1 cellular context compared by ENCODE assay signal in the genomic region with DNA sequence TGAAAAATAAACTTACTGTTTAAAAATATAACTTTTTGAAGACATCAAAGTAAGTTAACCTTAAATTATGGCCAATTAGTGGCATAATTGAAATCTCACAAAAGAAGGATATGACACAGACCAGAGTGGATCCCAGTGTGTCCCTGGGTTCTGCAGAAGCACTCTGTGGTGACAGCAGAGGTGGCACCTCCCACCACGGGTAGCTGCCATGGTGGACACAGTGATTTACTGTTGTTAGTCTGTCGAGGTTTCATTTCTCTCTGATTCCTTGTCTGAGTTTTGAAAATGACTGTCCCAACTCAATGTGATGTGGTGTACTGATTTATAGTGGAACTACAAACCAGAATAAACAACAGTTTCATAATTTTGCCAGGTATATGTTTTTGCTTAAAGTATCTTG.
TF ChIP-seq lines count a peak whose summit lies in the region.

No MANE protein-coding gene starts in this region.

TF ChIP-seq in GM12878, 131 proteins besides CTCF, POLR2A, EP300 and RAD21 (continued from another document):
- TF ChIP-seq, protein P1, sequence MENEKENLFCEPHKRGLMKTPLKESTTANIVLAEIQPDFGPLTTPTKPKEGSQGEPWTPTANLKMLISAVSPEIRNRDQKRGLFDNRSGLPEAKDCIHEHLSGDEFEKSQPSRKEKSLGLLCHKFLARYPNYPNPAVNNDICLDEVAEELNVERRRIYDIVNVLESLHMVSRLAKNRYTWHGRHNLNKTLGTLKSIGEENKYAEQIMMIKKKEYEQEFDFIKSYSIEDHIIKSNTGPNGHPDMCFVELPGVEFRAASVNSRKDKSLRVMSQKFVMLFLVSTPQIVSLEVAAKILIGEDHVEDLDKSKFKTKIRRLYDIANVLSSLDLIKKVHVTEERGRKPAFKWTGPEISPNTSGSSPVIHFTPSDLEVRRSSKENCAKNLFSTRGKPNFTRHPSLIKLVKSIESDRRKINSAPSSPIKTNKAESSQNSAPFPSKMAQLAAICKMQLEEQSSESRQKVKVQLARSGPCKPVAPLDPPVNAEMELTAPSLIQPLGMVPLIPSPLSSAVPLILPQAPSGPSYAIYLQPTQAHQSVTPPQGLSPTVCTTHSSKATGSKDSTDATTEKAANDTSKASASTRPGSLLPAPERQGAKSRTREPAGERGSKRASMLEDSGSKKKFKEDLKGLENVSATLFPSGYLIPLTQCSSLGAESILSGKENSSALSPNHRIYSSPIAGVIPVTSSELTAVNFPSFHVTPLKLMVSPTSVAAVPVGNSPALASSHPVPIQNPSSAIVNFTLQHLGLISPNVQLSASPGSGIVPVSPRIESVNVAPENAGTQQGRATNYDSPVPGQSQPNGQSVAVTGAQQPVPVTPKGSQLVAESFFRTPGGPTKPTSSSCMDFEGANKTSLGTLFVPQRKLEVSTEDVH (IDR thresholded peaks at IDR 0.05; ENCODE audit: low read depth, partially characterized antibody): no peak
- no peak for TF ChIP-seq MTA3 (IDR thresholded peaks at IDR 0.05; ENCODE audit: borderline replicate concordance, low read length)
- TF ChIP-seq, protein P2, sequence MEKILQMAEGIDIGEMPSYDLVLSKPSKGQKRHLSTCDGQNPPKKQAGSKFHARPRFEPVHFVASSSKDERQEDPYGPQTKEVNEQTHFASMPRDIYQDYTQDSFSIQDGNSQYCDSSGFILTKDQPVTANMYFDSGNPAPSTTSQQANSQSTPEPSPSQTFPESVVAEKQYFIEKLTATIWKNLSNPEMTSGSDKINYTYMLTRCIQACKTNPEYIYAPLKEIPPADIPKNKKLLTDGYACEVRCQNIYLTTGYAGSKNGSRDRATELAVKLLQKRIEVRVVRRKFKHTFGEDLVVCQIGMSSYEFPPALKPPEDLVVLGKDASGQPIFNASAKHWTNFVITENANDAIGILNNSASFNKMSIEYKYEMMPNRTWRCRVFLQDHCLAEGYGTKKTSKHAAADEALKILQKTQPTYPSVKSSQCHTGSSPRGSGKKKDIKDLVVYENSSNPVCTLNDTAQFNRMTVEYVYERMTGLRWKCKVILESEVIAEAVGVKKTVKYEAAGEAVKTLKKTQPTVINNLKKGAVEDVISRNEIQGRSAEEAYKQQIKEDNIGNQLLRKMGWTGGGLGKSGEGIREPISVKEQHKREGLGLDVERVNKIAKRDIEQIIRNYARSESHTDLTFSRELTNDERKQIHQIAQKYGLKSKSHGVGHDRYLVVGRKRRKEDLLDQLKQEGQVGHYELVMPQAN (conservative IDR thresholded peaks at IDR 0.05): no peak
- TF ChIP-seq SREBF2 (IDR thresholded peaks at IDR 0.05; ENCODE audit: low read length): no peak
- no peak for TF ChIP-seq CHD4 (IDR thresholded peaks at IDR 0.05)
- TF ChIP-seq MYC (IDR thresholded peaks at IDR 0.05; ENCODE audit: insufficient read depth, insufficient read length, insufficient replicate concordance, low read length, severe bottlenecking): no peak
- no peak for TF ChIP-seq HCFC1 (IDR thresholded peaks at IDR 0.05; ENCODE audit: low read length)
- no peak for TF ChIP-seq ZNF207 (IDR thresholded peaks at IDR 0.05; ENCODE audit: borderline replicate concordance)
- TF ChIP-seq, protein P3, sequence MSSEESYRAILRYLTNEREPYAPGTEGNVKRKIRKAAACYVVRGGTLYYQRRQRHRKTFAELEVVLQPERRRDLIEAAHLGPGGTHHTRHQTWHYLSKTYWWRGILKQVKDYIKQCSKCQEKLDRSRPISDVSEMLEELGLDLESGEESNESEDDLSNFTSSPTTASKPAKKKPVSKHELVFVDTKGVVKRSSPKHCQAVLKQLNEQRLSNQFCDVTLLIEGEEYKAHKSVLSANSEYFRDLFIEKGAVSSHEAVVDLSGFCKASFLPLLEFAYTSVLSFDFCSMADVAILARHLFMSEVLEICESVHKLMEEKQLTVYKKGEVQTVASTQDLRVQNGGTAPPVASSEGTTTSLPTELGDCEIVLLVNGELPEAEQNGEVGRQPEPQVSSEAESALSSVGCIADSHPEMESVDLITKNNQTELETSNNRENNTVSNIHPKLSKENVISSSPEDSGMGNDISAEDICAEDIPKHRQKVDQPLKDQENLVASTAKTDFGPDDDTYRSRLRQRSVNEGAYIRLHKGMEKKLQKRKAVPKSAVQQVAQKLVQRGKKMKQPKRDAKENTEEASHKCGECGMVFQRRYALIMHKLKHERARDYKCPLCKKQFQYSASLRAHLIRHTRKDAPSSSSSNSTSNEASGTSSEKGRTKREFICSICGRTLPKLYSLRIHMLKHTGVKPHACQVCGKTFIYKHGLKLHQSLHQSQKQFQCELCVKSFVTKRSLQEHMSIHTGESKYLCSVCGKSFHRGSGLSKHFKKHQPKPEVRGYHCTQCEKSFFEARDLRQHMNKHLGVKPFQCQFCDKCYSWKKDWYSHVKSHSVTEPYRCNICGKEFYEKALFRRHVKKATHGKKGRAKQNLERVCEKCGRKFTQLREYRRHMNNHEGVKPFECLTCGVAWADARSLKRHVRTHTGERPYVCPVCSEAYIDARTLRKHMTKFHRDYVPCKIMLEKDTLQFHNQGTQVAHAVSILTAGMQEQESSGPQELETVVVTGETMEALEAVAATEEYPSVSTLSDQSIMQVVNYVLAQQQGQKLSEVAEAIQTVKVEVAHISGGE (CRISPR knock-in tag; IDR thresholded peaks at IDR 0.05): no peak
- no peak for TF ChIP-seq CREB1 (IDR thresholded peaks at IDR 0.05; ENCODE audit: low read depth)
- no peak for TF ChIP-seq BMI1 (IDR thresholded peaks at IDR 0.05; ENCODE audit: borderline replicate concordance)
TF ChIP-seq in GM12878: peak in this region for 0.
